In genomic region chr7:112137141-112138101, GRCh38 we compare ENCODE assay signal across 17 cellular contexts.
DNase-seq lines count a peak whose midpoint lies in the region; ATAC-seq and TF ChIP-seq lines count a peak whose summit lies in the region.
"Had no signal": no experiment of that assay in that cellular context is flagged by ENCODE, and none has a peak within 500 bp of the region (broad histone marks: within the 10 kb centered on the region; RNA-seq: fewer than 3 reads in every experiment).

No MANE protein-coding gene starts in this region.

- ATAC-seq in GM23338, result peak; percentile 91
- no peak for ATAC-seq in GM18520 (IDR thresholded peaks at IDR 0.05; ENCODE audit: unreplicated experiment)
- ATAC-seq in GM18498 (IDR thresholded peaks at IDR 0.05; ENCODE audit: unreplicated experiment), result no peak
- no peak for ATAC-seq in left cardiac atrium
- ATAC-seq: Right ventricle myocardium inferior, T-cell had no signal

- no peaks in the 10 kb centered on the region for H3K27me3 ChIP-seq in GM23338 (ENCODE audit: insufficient read depth)
- H3K27me3 ChIP-seq: BLaER1 treated with 17β-estradiol and CSF1 and Interleukin-3, amounts not matched to agents 10 nM and 100 nM had no signal

- no peaks in the 10 kb centered on the region for H3F3A ChIP-seq in GM23338 (replicated peaks; ENCODE audit: low read depth)

- peaks cover 75% of the 10 kb centered on the region for H3K79me2 ChIP-seq in GM23338 (replicated peaks; ENCODE audit: insufficient read depth)

- no peaks in the 10 kb centered on the region for H3K9me3 Mint-ChIP-seq in GM23338
- H3K9me3 Mint-ChIP-seq: CD8-positive, alpha-beta memory T cell; T-cell had no signal

- H3K4me3 ChIP-seq in GM23338 (no peak overlapping the region), choroid plexus epithelial cell (ENCODE audit: low read depth, low read length) (no peak overlapping the region)
- H3K4me3 ChIP-seq: BLaER1 treated with 17β-estradiol and CSF1 and Interleukin-3, amounts not matched to agents 10 nM and 100 nM; HAP-1 had no signal

- H3K36me3 Mint-ChIP-seq in GM23338 (ENCODE audit: low read depth), result no peaks in the 10 kb centered on the region
- H3K36me3 Mint-ChIP-seq: CD8-positive, alpha-beta memory T cell; T-cell had no signal

- H3K27me3 Mint-ChIP-seq in GM23338 (ENCODE audit: insufficient read depth, low read depth, poor library complexity), result no peaks in the 10 kb centered on the region
- H3K27me3 Mint-ChIP-seq: T-cell had no signal

- no peak overlapping the region for H3K4me2 ChIP-seq in GM23338

- no peak overlapping the region for H3K27ac Mint-ChIP-seq in GM23338
- H3K27ac Mint-ChIP-seq: CD8-positive, alpha-beta memory T cell; T-cell had no signal

- intact Hi-C loops in left cardiac atrium (cut with DNase I), result loop anchor here in 1 of 2 donors (10.0 kb wide), 1 partner anchor 67 kb away; the partner anchor contains the start of genes DOCK4 and ZNF277

- H3K27ac ChIP-seq in GM23338 (ENCODE audit: low read depth), result no peak overlapping the region
- H3K27ac ChIP-seq: BLaER1 treated with 17β-estradiol and CSF1 and Interleukin-3, amounts not matched to agents 10 nM and 100 nM had no signal

- TF ChIP-seq CTCF in GM23338 (conservative IDR thresholded peaks at IDR 0.05; ENCODE audit: low read depth in 2 of 2) (no peak), choroid plexus epithelial cell (conservative IDR thresholded peaks at IDR 0.05; ENCODE audit: low read depth, low read length) (no peak)

- H2AFZ ChIP-seq in GM23338, result no peak overlapping the region

- H3K4me1 ChIP-seq in GM23338 (ENCODE audit: insufficient read depth), result peaks cover 52% of the 10 kb centered on the region

- DNase-seq in GM23338 (ENCODE audit: low spot score), result peak; percentile 52
- DNase-seq in HT-29 (ENCODE audit: low spot score), result peak; percentile 52
- peak; percentile 27 for DNase-seq in choroid plexus epithelial cell (ENCODE audit: low read depth)
- DNase-seq in iPS-NIHi7 (ENCODE audit: extremely low spot score), result peak; percentile 27
- no peak for DNase-seq in cortex of kidney (lab: John Stamatoyannopoulos, UW)
- no peak for DNase-seq in left cardiac atrium
- DNase-seq: CD8-positive, alpha-beta memory T cell; DND-41; NCI-H187; NCI-H226; NCI-H524; T-cell had no signal

- H3K4me3 Mint-ChIP-seq in GM23338, result no peak overlapping the region
- H3K4me3 Mint-ChIP-seq: CD8-positive, alpha-beta memory T cell; T-cell had no signal

- H3K9me2 ChIP-seq in GM23338 (ENCODE audit: insufficient read depth), result no peaks in the 10 kb centered on the region

- no peaks in the 10 kb centered on the region for H4K20me1 ChIP-seq in GM23338 (replicated peaks; ENCODE audit: insufficient read depth)

- peaks cover 48% of the 10 kb centered on the region for H3K4me1 Mint-ChIP-seq in GM23338
- H3K4me1 Mint-ChIP-seq: CD8-positive, alpha-beta memory T cell; T-cell had no signal

- H3K36me3 ChIP-seq in GM23338 (ENCODE audit: insufficient read depth), result no peaks in the 10 kb centered on the region
- H3K36me3 ChIP-seq: HAP-1 had no signal

TF ChIP-seq in GM23338, 12 proteins besides CTCF, POLR2A, EP300 and RAD21 (continues in another document):
- TF ChIP-seq JUNB (IDR thresholded peaks at IDR 0.05; ENCODE audit: unreplicated experiment) (no peak), ZNF462 (CRISPR knock-in tag; IDR thresholded peaks at IDR 0.05) (no peak), POLR2AphosphoS5 (IDR thresholded peaks at IDR 0.05; ENCODE audit: low read depth) (no peak), CREB1 (CRISPR knock-in tag; IDR thresholded peaks at IDR 0.05; ENCODE audit: low read depth) (no peak), EZH2 (IDR thresholded peaks at IDR 0.05; ENCODE audit: low read depth, unreplicated experiment) (no peak), STAT1 (IDR thresholded peaks at IDR 0.05; ENCODE audit: unreplicated experiment) (no peak), REST (IDR thresholded peaks at IDR 0.05; ENCODE audit: unreplicated experiment) (no peak), ZNF114 (CRISPR knock-in tag; IDR thresholded peaks at IDR 0.05) (no peak)

Comparison
In these comparisons a context has a peak if more than half of its experiments do, and no peak if none do; other contexts are left out.
1. DNase-seq: peak in GM23338 (single experiment), HT-29 (single experiment), choroid plexus epithelial cell (single experiment) and iPS-NIHi7 (single experiment); none in cortex of kidney (single experiment) and left cardiac atrium (single experiment).